Comparison of ENCODE assay signal across 8 cellular contexts in the genomic region with DNA sequence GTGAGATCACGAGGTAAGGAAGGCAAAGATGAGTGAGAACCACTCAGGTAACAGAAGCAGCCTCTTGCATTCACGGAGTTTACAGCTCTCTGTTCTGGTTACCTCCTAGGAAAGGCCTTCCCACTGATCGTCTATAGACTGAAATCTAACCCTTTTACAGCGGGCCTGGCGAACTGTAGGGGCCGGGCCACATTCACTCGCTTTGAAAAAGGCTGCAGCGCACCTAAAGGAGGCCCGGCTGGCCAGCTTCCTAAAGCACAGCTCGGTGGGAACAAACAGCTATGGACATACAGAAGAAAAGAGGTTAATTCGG. TPM values are rescaled to one million over a fixed set of nuclear protein-coding genes. Genes with fewer than 3 reads are reported as not detected.
DNase-seq lines count a peak whose midpoint lies in the region; ATAC-seq and TF ChIP-seq lines count a peak whose summit lies in the region.

No MANE protein-coding gene starts in this region.

- H3F3A ChIP-seq in PC-3 (ENCODE audit: low read length, unreplicated experiment): no peaks in the 10 kb centered on the region

- H3K4me2 ChIP-seq in PC-3 (ENCODE audit: low read length): peak overlapping the region; percentile 92

- WGBS in endodermal cell (ENCODE audit: insufficient coverage in 1 of 2, insufficient read length in 1 of 2), 2 experiments: 3 to 8% methylated on average over 9 to 11 of the region's 11 CpGs

- H3K27me3 ChIP-seq in PC-3 (ENCODE audit: low read length) (no peaks in the 10 kb centered on the region), endodermal cell (ENCODE audit: control insufficient read depth, insufficient read depth, low read length, poor library complexity, severe bottlenecking) (no peaks in the 10 kb centered on the region)

- H3K79me2 ChIP-seq in PC-3 (ENCODE audit: low read length): peaks cover 73% of the 10 kb centered on the region

- peak overlapping the region; percentile 97 for H3K27ac Mint-ChIP-seq in endodermal cell
- H3K27ac Mint-ChIP-seq in naive thymus-derived CD8-positive, alpha-beta T cell: peak overlapping the region; percentile 58 to 99 (median 94)

- H3K36me3 Mint-ChIP-seq in endodermal cell (ENCODE audit: low read depth): peaks cover 51% of the 10 kb centered on the region
- H3K36me3 Mint-ChIP-seq in naive thymus-derived CD8-positive, alpha-beta T cell: peaks cover 0 to 55% (median 6%) of the 10 kb centered on the region in 3 donors

- peak overlapping the region; percentile 92 for H3K4me3 ChIP-seq in PC-3 (ENCODE audit: low read length)
- peak overlapping the region; percentile 92 for H3K4me3 ChIP-seq in endodermal cell (ENCODE audit: low read length)

- no peaks in the 10 kb centered on the region for H3K27me3 Mint-ChIP-seq in endodermal cell (ENCODE audit: insufficient read depth)
- no peaks in the 10 kb centered on the region for H3K27me3 Mint-ChIP-seq in naive thymus-derived CD8-positive, alpha-beta T cell

- H3K9me2 ChIP-seq in PC-3 (replicated peaks; ENCODE audit: low read length): no peaks in the 10 kb centered on the region

- H3K4me1 Mint-ChIP-seq in endodermal cell: peaks cover 19% of the 10 kb centered on the region
- H3K4me1 Mint-ChIP-seq in naive thymus-derived CD8-positive, alpha-beta T cell: peaks cover 27 to 60% (median 50%) of the 10 kb centered on the region in 4 donors

- DNase-seq in NCI-H1417 (lab: John Stamatoyannopoulos, UW): peak in 2 of 3 experiments; percentile 24 to 49
- DNase-seq in NCI-H1417 treated with DMSO at 0.1 percent for 48 hours (lab: John Stamatoyannopoulos, UW): no peak
- peak; percentile 13 for DNase-seq in PC-3
- DNase-seq in endodermal cell: peak; percentile 60
- peak in 1 of 10 donors; percentile 0 for DNase-seq in naive thymus-derived CD8-positive, alpha-beta T cell
- DNase-seq in NK-92 (lab: John Stamatoyannopoulos, UW; ENCODE audit: unreplicated experiment): no peak

- peaks cover 33% of the 10 kb centered on the region for H3K36me3 ChIP-seq in PC-3 (ENCODE audit: low read depth, low read length)
- peaks cover 62% of the 10 kb centered on the region for H3K36me3 ChIP-seq in endodermal cell (ENCODE audit: control insufficient read depth, insufficient read depth, low read length)

- H3K27ac ChIP-seq in PC-3 (ENCODE audit: low read length): peak overlapping the region; percentile 53
- peak overlapping the region; percentile 45 for H3K27ac ChIP-seq in endodermal cell (ENCODE audit: low read depth, low read length)

- POLR2A ChIA-PET in PC-3 (lab: Charles Lee; ENCODE audit: unreplicated experiment): interaction anchor here (0.6 kb wide), 1 partner anchor 242 kb away, joined by 6 read pairs; no protein-coding TSS in a partner anchor
- POLR2A ChIA-PET in naive thymus-derived CD8-positive, alpha-beta T cell (lab: Charles Lee): interaction anchor here (1.3 to 1.9 kb wide), 4 partner anchors 16 to 44 kb away, joined by 3 to 16 read pairs (median 6); a partner anchor contains a TSS

- H4K20me1 ChIP-seq in PC-3 (ENCODE audit: low read length): 0 out of 2 replicates have a peak, but pooled peaks cover 4% of the 10 kb centered on the region

- peak overlapping the region; percentile 99 for H3K4me3 Mint-ChIP-seq in endodermal cell
- peak overlapping the region; percentile 88 to 99 (median 98) for H3K4me3 Mint-ChIP-seq in naive thymus-derived CD8-positive, alpha-beta T cell

- intact Hi-C loops in PC-3 (cut with micrococcal nuclease): no loop called here

- TF ChIP-seq CTCF in PC-3 (conservative IDR thresholded peaks at IDR 0.05; ENCODE audit: low read depth, low read length): no peak
- no peak for TF ChIP-seq CTCF in endodermal cell (conservative IDR thresholded peaks at IDR 0.05)

- CTCF ChIA-PET in PC-3 (lab: Charles Lee): no interaction called here

- H3K9ac ChIP-seq in PC-3 (ENCODE audit: low read length): peak overlapping the region; percentile 95
- H3K9ac ChIP-seq in endodermal cell (ENCODE audit: extremely low read depth, low read length, poor library complexity, severe bottlenecking): peak overlapping the region; percentile 91

- BruUV-seq in PC-3 (replicated peaks; lab: Mats Ljungman, UMichigan): no TSS peak

- no peaks in the 10 kb centered on the region for H3K9me3 Mint-ChIP-seq in endodermal cell
- no peaks in the 10 kb centered on the region for H3K9me3 Mint-ChIP-seq in naive thymus-derived CD8-positive, alpha-beta T cell

- peak overlapping the region; percentile 52 for H2AFZ ChIP-seq in PC-3 (ENCODE audit: low read length)

- H3K4me1 ChIP-seq in PC-3 (ENCODE audit: insufficient read depth, low read length) (peaks cover 30% of the 10 kb centered on the region), endodermal cell (ENCODE audit: control insufficient read depth, insufficient read depth, low read length) (peaks cover 3% of the 10 kb centered on the region)

- ATAC-seq in PC-3 (peak; percentile 23), GM18519 (IDR thresholded peaks at IDR 0.05; ENCODE audit: low FRiP score, unreplicated experiment) (no peak), HG03039 (IDR thresholded peaks at IDR 0.05; ENCODE audit: unreplicated experiment) (no peak)
- no peak for ATAC-seq in naive thymus-derived CD8-positive, alpha-beta T cell

- H3K9me3 ChIP-seq in PC-3 (ENCODE audit: low read length) (no peaks in the 10 kb centered on the region), endodermal cell (ENCODE audit: control insufficient read depth, low read length) (no peaks in the 10 kb centered on the region)

RNA-seq across cellular contexts. Expression of a gene that starts 0.6 kb away (rescaled TPM):
- 66.1 and 111 TPM in 2 replicates for total RNA-seq in PC-3 (2014; rRNA removed)
- total RNA-seq in endodermal cell: 100 to 1,000 TPM; 360 to 396 TPM
- 311 TPM for polyA plus RNA-seq in endodermal cell (2013, experiment 1 of 2)
- 318 TPM for polyA plus RNA-seq in endodermal cell (2013, experiment 2 of 2)
- total RNA-seq in naive thymus-derived CD8-positive, alpha-beta T cell: 100 to 1,000 TPM; 140 to 146 TPM
- 100 to 1,000 TPM; 385 to 601 (median 461) TPM for polyA plus RNA-seq in naive thymus-derived CD8-positive, alpha-beta T cell

RNA-seq across cellular contexts. Expression of a gene that starts 0.7 kb away (rescaled TPM):
- total RNA-seq in PC-3 (2014; rRNA removed) (41.9 and 50.9 TPM in 2 replicates), endodermal cell (10 to 100 TPM; 62.3 to 65.8 TPM)
- polyA plus RNA-seq in endodermal cell (2013, experiment 1 of 2): 33.6 TPM
- 29.4 TPM for polyA plus RNA-seq in endodermal cell (2013, experiment 2 of 2)
- total RNA-seq in naive thymus-derived CD8-positive, alpha-beta T cell: 10 to 100 TPM; 40.3 to 44.2 TPM
- polyA plus RNA-seq in naive thymus-derived CD8-positive, alpha-beta T cell: 10 to 100 TPM in 1 of 3 donors, 1 to 10 TPM in 2; 8.6 to 14.9 (median 9.9) TPM

RNA-seq across cellular contexts. Expression of a gene that starts 27.9 kb away (rescaled TPM):
- 7.0 and 8.4 TPM in 2 replicates for total RNA-seq in PC-3 (2014; rRNA removed)
- 10 to 100 TPM in 1 of 2 donors, 1 to 10 TPM in 1; 8.4 to 10.1 TPM for total RNA-seq in endodermal cell
- polyA plus RNA-seq in endodermal cell (2013, experiment 1 of 2): 9.9 TPM
- 10.0 TPM for polyA plus RNA-seq in endodermal cell (2013, experiment 2 of 2)
- total RNA-seq in naive thymus-derived CD8-positive, alpha-beta T cell: 1 to 10 TPM; 6.2 to 6.6 TPM
- 1 to 10 TPM; 1.3 to 3.7 (median 2.6) TPM for polyA plus RNA-seq in naive thymus-derived CD8-positive, alpha-beta T cell

RNA-seq across cellular contexts. Expression of a gene that starts 44.8 kb away (rescaled TPM):
- 8.8 and 11.6 TPM in 2 replicates for total RNA-seq in PC-3 (2014; rRNA removed)
- total RNA-seq in endodermal cell: 10 to 100 TPM; 18.9 to 20.5 TPM
- 15.8 TPM for polyA plus RNA-seq in endodermal cell (2013, experiment 1 of 2)
- 17.0 TPM for polyA plus RNA-seq in endodermal cell (2013, experiment 2 of 2)
- total RNA-seq in naive thymus-derived CD8-positive, alpha-beta T cell: 1 to 10 TPM; 7.9 to 8.1 TPM
- 1 to 10 TPM; 4.4 to 7.2 (median 5.3) TPM for polyA plus RNA-seq in naive thymus-derived CD8-positive, alpha-beta T cell

RNA-seq across cellular contexts. Expression of a gene that starts 56.5 kb away (rescaled TPM):
- total RNA-seq in PC-3 (2014; rRNA removed): 1.3 and 2.0 TPM in 2 replicates
- 1 to 10 TPM; 1.0 to 3.1 TPM for total RNA-seq in endodermal cell
- polyA plus RNA-seq in endodermal cell (2013, experiment 1 of 2): 2.2 TPM
- polyA plus RNA-seq in endodermal cell (2013, experiment 2 of 2): 2.5 TPM
- total RNA-seq in naive thymus-derived CD8-positive, alpha-beta T cell: 10 to 100 TPM; 18.6 to 22.4 TPM
- 10 to 100 TPM in 1 of 3 donors, 1 to 10 TPM in 2; 3.0 to 16.8 (median 5.8) TPM for polyA plus RNA-seq in naive thymus-derived CD8-positive, alpha-beta T cell

Comparison
In these comparisons a context has a peak if more than half of its experiments do, and no peak if none do; other contexts are left out.
1. DNase-seq: peak in NCI-H1417 (2 of 3), PC-3 (single experiment) and endodermal cell (single experiment); none in NCI-H1417 treated with DMSO at 0.1 percent for 48 hours (single experiment) and NK-92 (single experiment).